ENCODE assay signal across 8 cellular contexts in the genomic region with DNA sequence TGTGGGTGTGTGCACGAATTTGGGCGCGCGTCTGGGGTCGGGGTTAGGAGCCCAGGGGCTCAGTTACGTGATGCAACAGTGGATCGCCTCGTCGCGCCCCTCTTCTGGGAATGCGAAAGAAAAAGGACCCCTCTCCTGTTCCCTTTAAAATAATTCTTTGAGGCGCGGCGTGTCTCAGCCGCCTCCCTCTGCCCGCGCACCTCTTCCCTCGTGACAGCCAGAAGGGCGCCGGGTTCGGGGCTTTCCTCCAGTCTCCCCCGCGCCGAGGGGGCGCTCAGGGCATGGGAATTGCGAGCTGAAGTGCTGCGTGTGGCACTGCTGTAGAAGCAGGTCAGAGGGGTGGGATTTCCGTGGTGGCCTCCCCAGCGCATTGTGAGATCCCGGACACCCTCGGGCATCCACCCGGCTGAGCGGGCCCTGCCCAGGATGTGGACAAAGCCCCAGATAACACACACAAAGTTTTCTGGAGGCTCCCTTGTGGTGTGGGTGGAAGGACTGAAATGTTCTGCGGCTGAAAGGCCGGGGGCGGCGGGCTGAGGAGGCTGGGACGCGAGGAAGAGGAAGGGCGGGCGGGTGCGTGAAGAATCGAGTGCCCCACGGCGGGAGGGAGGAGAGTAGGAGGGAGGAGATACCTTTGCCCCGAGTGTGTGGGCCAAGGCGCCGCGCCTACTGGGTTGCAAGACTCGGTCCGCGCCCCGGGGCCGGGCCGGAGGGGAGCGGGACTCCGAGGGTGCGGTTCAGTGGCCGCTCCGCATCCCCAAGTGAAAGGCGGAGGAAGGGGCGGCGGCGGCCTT. TPM values are rescaled to one million over a fixed set of nuclear protein-coding genes. Genes with fewer than 3 reads are reported as not detected.
DNase-seq lines count a peak whose midpoint lies in the region; ATAC-seq and TF ChIP-seq lines count a peak whose summit lies in the region.

No MANE protein-coding gene starts in this region.

- H3K36me3 ChIP-seq in trophoblast cell (ENCODE audit: control insufficient read depth in 1 of 2, insufficient read depth in 2 of 2, low read length in 2 of 2): peaks cover 2% of the 10 kb centered on the region in 2 experiments
- H3K36me3 ChIP-seq in aorta (ENCODE audit: control insufficient read depth in 1 of 2, insufficient read depth in 2 of 2, low read length in 1 of 2): no peaks in the 10 kb centered on the region

- no peak overlapping the region for H3K23ac ChIP-seq in trophoblast cell (ENCODE audit: low read length)

- no peaks in the 10 kb centered on the region for H3K27me3 Mint-ChIP-seq in activated naive CD8-positive, alpha-beta T cell treated with anti-CD3 and anti-CD28 coated beads for 36 hours

- H3K9me3 ChIP-seq in trophoblast cell (ENCODE audit: insufficient read depth, low read depth, low read length): no peaks in the 10 kb centered on the region
- no peaks in the 10 kb centered on the region for H3K9me3 ChIP-seq in aorta (ENCODE audit: control insufficient read depth, low read length)

- peak overlapping the region; percentile 88 for H2BK5ac ChIP-seq in trophoblast cell (ENCODE audit: low read depth, low read length, poor library complexity)

- H4K91ac ChIP-seq in trophoblast cell (ENCODE audit: low read depth, low read length): peak overlapping the region; percentile 75

- H2BK120ac ChIP-seq in trophoblast cell (ENCODE audit: insufficient read depth, low read length, poor library complexity): peak overlapping the region; percentile 74

- H3K27me3 ChIP-seq in trophoblast cell (ENCODE audit: insufficient read depth, low read length): no peaks in the 10 kb centered on the region
- no peaks in the 10 kb centered on the region for H3K27me3 ChIP-seq in aorta (ENCODE audit: control insufficient read depth in 1 of 2, insufficient read depth in 2 of 2, low read length in 1 of 2)

- H3K4me1 Mint-ChIP-seq in activated naive CD8-positive, alpha-beta T cell treated with anti-CD3 and anti-CD28 coated beads for 36 hours: peaks cover 34% of the 10 kb centered on the region

- peaks cover 30% of the 10 kb centered on the region for H3K36me3 Mint-ChIP-seq in activated naive CD8-positive, alpha-beta T cell treated with anti-CD3 and anti-CD28 coated beads for 36 hours

- H3K4me3 ChIP-seq in AG09309 (ENCODE audit: control insufficient read depth, low read depth, low read length) (peak overlapping the region; percentile 88), trophoblast cell (ENCODE audit: low read depth, low read length) (peak overlapping the region; percentile 99), aorta (ENCODE audit: low read length in 2 of 2) (peak overlapping the region; percentile 84 to 92)

- DNase-seq in AG09309 (ENCODE audit: low read depth): no peak
- DNase-seq in activated naive CD8-positive, alpha-beta T cell treated with anti-CD3 and anti-CD28 coated beads for 36 hours: peak; percentile 66
- DNase-seq in cardiac septum (ENCODE audit: low spot score): peak; percentile 79
- DNase-seq in trophoblast cell: peak; percentile 48 to 65
- peak; percentile 75 to 86 for DNase-seq in aorta

- H3K4ac ChIP-seq in trophoblast cell (ENCODE audit: low read depth, low read length): peak overlapping the region; percentile 96

- peak overlapping the region; percentile 99 for H3K9ac ChIP-seq in trophoblast cell (ENCODE audit: low read length)

- H4K8ac ChIP-seq in trophoblast cell (ENCODE audit: low read depth, low read length): peak overlapping the region; percentile 45

- H2AK5ac ChIP-seq in trophoblast cell (ENCODE audit: low read length): peak overlapping the region; percentile 25

- intact Hi-C loops in cardiac septum (cut with DNase I): loop anchor here (2.0 kb wide), 1 partner anchor 117 kb away; no protein-coding TSS in a partner anchor
- intact Hi-C loops in aorta (cut with DNase I): loop anchor here in 1 of 2 donors (5.0 kb wide), 2 partner anchors 37 to 52 kb away; no protein-coding TSS in a partner anchor

- H3K14ac ChIP-seq in trophoblast cell (ENCODE audit: low read length): peak overlapping the region; percentile 83

- peak overlapping the region; percentile 82 for H3K27ac Mint-ChIP-seq in activated naive CD8-positive, alpha-beta T cell treated with anti-CD3 and anti-CD28 coated beads for 36 hours

- peaks cover 35% of the 10 kb centered on the region for H3K79me1 ChIP-seq in trophoblast cell (ENCODE audit: low read length)

- peak; percentile 15 for ATAC-seq in GM18873 (IDR thresholded peaks at IDR 0.05; ENCODE audit: low FRiP score, unreplicated experiment)
- ATAC-seq in HG03139 (IDR thresholded peaks at IDR 0.05; ENCODE audit: unreplicated experiment): peak; percentile 21
- ATAC-seq in SK-N-SH treated with all-trans-retinoic acid at 6 μM for 48 hours: peak; percentile 29
- peak; percentile 45 for ATAC-seq in aorta (ENCODE audit: low FRiP score)

- peak overlapping the region; percentile 12 for H2AFZ ChIP-seq in trophoblast cell (ENCODE audit: insufficient read depth, low read length, poor library complexity)

- TF ChIP-seq CTCF in AG09309 (IDR thresholded peaks at IDR 0.05; ENCODE audit: control insufficient read depth, insufficient read depth, low read depth, low read length, missing control alignments): no peak

- peak overlapping the region; percentile 88 for H3K18ac ChIP-seq in trophoblast cell (ENCODE audit: low read length)

- H4K12ac ChIP-seq in trophoblast cell (ENCODE audit: low read depth, low read length): peak overlapping the region; percentile 54

- peaks cover 10% of the 10 kb centered on the region in 2 experiments for H3K4me1 ChIP-seq in trophoblast cell (ENCODE audit: control insufficient read depth in 1 of 2, insufficient read depth in 2 of 2, low read length in 2 of 2)
- peaks cover 2% of the 10 kb centered on the region in 2 donors for H3K4me1 ChIP-seq in aorta (ENCODE audit: control insufficient read depth in 1 of 2, insufficient read depth in 2 of 2, low read length in 2 of 2)

- H3K79me2 ChIP-seq in trophoblast cell (ENCODE audit: control insufficient read depth, insufficient read depth, low read length, poor library complexity): peaks cover 31% of the 10 kb centered on the region

- H3K4me3 Mint-ChIP-seq in activated naive CD8-positive, alpha-beta T cell treated with anti-CD3 and anti-CD28 coated beads for 36 hours: peak overlapping the region; percentile 86

- H3K4me2 ChIP-seq in trophoblast cell (ENCODE audit: low read length): peak overlapping the region; percentile 63

- no CpG with 5 or more reads among the region's 64 CpGs for WGBS in trophoblast cell (ENCODE audit: extremely low coverage, insufficient coverage, insufficient read length)
- WGBS in aorta, 2 donors: 0 to 1% methylated on average over 51 to 64 of the region's 64 CpGs

- H3K27ac ChIP-seq in trophoblast cell (ENCODE audit: low read depth, low read length): peak overlapping the region; percentile 98
- H3K27ac ChIP-seq in aorta (ENCODE audit: low read depth in 1 of 2, low read length in 2 of 2): peak overlapping the region in 1 of 2 donors; percentile 69

- H2BK12ac ChIP-seq in trophoblast cell (ENCODE audit: low read length): peak overlapping the region; percentile 4

- H3K9me3 Mint-ChIP-seq in activated naive CD8-positive, alpha-beta T cell treated with anti-CD3 and anti-CD28 coated beads for 36 hours: no peaks in the 10 kb centered on the region

TF ChIP-seq in SK-N-SH treated with all-trans-retinoic acid at 6 μM for 48 hours, 23 proteins besides CTCF, POLR2A, EP300 and RAD21 (continues in another document):
- TF ChIP-seq TSHZ2 (CRISPR knock-in tag; IDR thresholded peaks at IDR 0.05) (no peak), ZNF565 (CRISPR knock-in tag; conservative IDR thresholded peaks at IDR 0.05; ENCODE audit: low read depth) (no peak), CSDC2 (CRISPR knock-in tag; IDR thresholded peaks at IDR 0.05) (no peak), ZNF70 (CRISPR knock-in tag; IDR thresholded peaks at IDR 0.05) (no peak), ZNF8 (CRISPR knock-in tag; IDR thresholded peaks at IDR 0.05) (no peak), SNAI2 (CRISPR knock-in tag; IDR thresholded peaks at IDR 0.05) (no peak)

RNA-seq across cellular contexts. Expression of gene SEPTIN11, which starts 0.7 kb away (rescaled TPM):
- total RNA-seq in activated naive CD8-positive, alpha-beta T cell treated with anti-CD3 and anti-CD28 coated beads for 36 hours: 10 to 100 TPM; 66.4 to 74.1 TPM
- 41.5 TPM for total RNA-seq in cardiac septum
- polyA plus RNA-seq in trophoblast cell (2013): 151 and 154 TPM in 2 replicates
- total RNA-seq in aorta: 100 to 1,000 TPM in 1 of 2 donors, 10 to 100 TPM in 1; 86.1 to 120 TPM
- 100 to 1,000 TPM in 1 of 2 donors, 10 to 100 TPM in 1; 39.6 to 110 TPM for polyA plus RNA-seq in aorta

RNA-seq across cellular contexts. Expression of gene SOWAHB, which starts 52.3 kb away (rescaled TPM):
- total RNA-seq in activated naive CD8-positive, alpha-beta T cell treated with anti-CD3 and anti-CD28 coated beads for 36 hours: under 1 TPM in 1 of 2 experiments, not detected in 1; 0.12 TPM
- total RNA-seq in cardiac septum (0.08 TPM), aorta (under 1 TPM in 1 of 2 donors, not detected in 1; 0.32 TPM)
- 2.1 and 2.2 TPM in 2 replicates for polyA plus RNA-seq in trophoblast cell (2013)
- under 1 TPM; 0.26 to 0.88 TPM for polyA plus RNA-seq in aorta
